8 cellular contexts compared by ENCODE assay signal in the genomic region with DNA sequence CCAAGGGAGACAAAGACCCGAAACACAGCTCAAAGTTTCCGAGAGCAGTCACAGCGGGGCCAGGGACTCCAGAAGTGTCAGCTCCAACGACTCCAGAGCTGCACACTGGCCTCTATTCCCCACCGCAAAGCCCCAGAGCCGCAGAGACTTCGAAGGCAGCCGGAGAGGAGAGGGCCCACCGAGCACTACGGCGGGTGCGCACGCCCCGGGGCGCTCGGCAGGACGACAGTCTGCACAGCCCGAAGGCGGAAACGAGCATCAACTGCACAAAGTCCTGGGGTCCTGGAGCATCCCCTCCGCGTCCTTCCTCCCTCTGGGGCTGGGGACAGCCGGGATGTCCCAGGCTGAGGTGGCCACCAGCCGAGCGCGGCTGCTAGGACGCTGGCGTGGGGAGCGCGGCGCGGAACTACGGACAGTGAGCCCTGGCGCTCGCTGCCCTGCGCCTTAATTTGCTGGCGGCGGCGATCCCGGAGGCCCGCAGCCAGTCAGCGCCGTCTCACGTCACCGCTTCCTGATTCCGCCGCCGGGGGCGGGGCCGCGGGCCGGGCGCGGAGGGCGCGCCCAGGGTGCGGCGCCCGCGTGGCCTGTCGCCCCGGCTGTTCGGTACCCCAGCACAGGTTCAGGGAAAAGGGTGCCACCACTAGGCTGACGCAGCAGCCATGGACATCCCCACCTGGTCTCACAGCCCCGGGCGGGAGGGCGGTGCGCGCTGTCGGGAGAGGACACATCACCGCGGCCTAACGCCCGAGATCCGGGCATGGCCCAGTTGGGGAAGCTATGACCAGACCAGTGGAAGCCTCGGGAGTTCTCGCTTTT. TPM values are rescaled to one million over a fixed set of nuclear protein-coding genes. Genes with fewer than 3 reads are reported as not detected.
DNase-seq lines count a peak whose midpoint lies in the region; ATAC-seq and TF ChIP-seq lines count a peak whose summit lies in the region.

Gene TBX20 (minus strand): TSS at position 421 of the 816 bp plus-strand sequence. CDS start 480 bp downstream, outside the sequence.

- no peak for TF ChIP-seq EP300 in Ishikawa (IDR thresholded peaks at IDR 0.05; ENCODE audit: borderline replicate concordance)

- H3K4me3 ChIP-seq in GM12865 (ENCODE audit: low read depth, low read length) (peak within 1 kb of the TSS; percentile 0; the same call in 1 of the 2 replicates), iPS-15b (ENCODE audit: low read depth, low read length) (peak within 1 kb of the TSS; percentile 69), skin epidermis (peak within 1 kb of the TSS; percentile 19 to 43 (median 29))

- TF ChIP-seq RAD21 in Ishikawa (IDR thresholded peaks at IDR 0.05; ENCODE audit: low read depth) = no peak

- H3K9me3 ChIP-seq in iPS-15b (ENCODE audit: control insufficient read depth, insufficient read depth, low read length) = no peaks in the 10 kb centered on the region

- peak within 1 kb of the TSS; percentile 45 for H3K4me3 Mint-ChIP-seq in activated naive CD8-positive, alpha-beta T cell treated with anti-CD3 and anti-CD28 coated beads for 36 hours

- no peak for TF ChIP-seq CTCF in GM12865 (IDR thresholded peaks at IDR 0.05; ENCODE audit: insufficient read depth, low read depth, low read length, missing control alignments)

- H3K9ac ChIP-seq in iPS-15b (ENCODE audit: low read depth, low read length) = no peak within 1 kb of the TSS

- H3K9me3 Mint-ChIP-seq in activated naive CD8-positive, alpha-beta T cell treated with anti-CD3 and anti-CD28 coated beads for 36 hours = peaks cover 9% of the 10 kb centered on the region

- peaks cover 15% of the 10 kb centered on the region for H3K4me1 Mint-ChIP-seq in activated naive CD8-positive, alpha-beta T cell treated with anti-CD3 and anti-CD28 coated beads for 36 hours

- peaks cover 3% of the 10 kb centered on the region for H3K36me3 Mint-ChIP-seq in activated naive CD8-positive, alpha-beta T cell treated with anti-CD3 and anti-CD28 coated beads for 36 hours

- peaks cover 97% of the 10 kb centered on the region for H3K27me3 Mint-ChIP-seq in activated naive CD8-positive, alpha-beta T cell treated with anti-CD3 and anti-CD28 coated beads for 36 hours

- H3K4me1 ChIP-seq in iPS-15b (ENCODE audit: control insufficient read depth, insufficient read depth, low read length) = peaks cover 22% of the 10 kb centered on the region

- DNase-seq in GM12865 (ENCODE audit: low read depth) (peak; percentile 32), nucleus accumbens (lab: John Stamatoyannopoulos, UW) (no peak), NK-92 (lab: John Stamatoyannopoulos, UW; ENCODE audit: unreplicated experiment) (no peak)
- DNase-seq in activated naive CD8-positive, alpha-beta T cell treated with anti-CD3 and anti-CD28 coated beads for 36 hours = peak; percentile 57

- H3K36me3 ChIP-seq in iPS-15b (ENCODE audit: control insufficient read depth, insufficient read depth, low read length) = no peaks in the 10 kb centered on the region

- no peak for ATAC-seq in HG03045 (IDR thresholded peaks at IDR 0.05; ENCODE audit: unreplicated experiment)

- peaks cover 98% of the 10 kb centered on the region for H3K27me3 ChIP-seq in iPS-15b (ENCODE audit: control insufficient read depth, insufficient read depth, low read length)

- H3K27ac ChIP-seq in skin epidermis = no peak within 1 kb of the TSS

- H3K27ac Mint-ChIP-seq in activated naive CD8-positive, alpha-beta T cell treated with anti-CD3 and anti-CD28 coated beads for 36 hours = no peak within 1 kb of the TSS

TF ChIP-seq in Ishikawa, 13 proteins besides CTCF, POLR2A, EP300 and RAD21:
- TF ChIP-seq, protein P1, sequence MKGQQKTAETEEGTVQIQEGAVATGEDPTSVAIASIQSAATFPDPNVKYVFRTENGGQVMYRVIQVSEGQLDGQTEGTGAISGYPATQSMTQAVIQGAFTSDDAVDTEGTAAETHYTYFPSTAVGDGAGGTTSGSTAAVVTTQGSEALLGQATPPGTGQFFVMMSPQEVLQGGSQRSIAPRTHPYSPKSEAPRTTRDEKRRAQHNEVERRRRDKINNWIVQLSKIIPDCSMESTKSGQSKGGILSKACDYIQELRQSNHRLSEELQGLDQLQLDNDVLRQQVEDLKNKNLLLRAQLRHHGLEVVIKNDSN (IDR thresholded peaks at IDR 0.05) = no peak
- TF ChIP-seq, protein P2, sequence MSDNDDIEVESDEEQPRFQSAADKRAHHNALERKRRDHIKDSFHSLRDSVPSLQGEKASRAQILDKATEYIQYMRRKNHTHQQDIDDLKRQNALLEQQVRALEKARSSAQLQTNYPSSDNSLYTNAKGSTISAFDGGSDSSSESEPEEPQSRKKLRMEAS (IDR thresholded peaks at IDR 0.05) = peak; percentile 88
- TF ChIP-seq CEBPB (IDR thresholded peaks at IDR 0.05) (no peak), NFIC (IDR thresholded peaks at IDR 0.05) (no peak), TAF1 (IDR thresholded peaks at IDR 0.05; ENCODE audit: low read depth) (peak; percentile 51; the same call in 1 of the 2 replicates)
TF ChIP-seq in Ishikawa: peak in this region for 2.

RNA-seq across cellular contexts. Expression of gene TBX20, which starts in this region (rescaled TPM):
- total RNA-seq in activated naive CD8-positive, alpha-beta T cell treated with anti-CD3 and anti-CD28 coated beads for 36 hours = under 1 TPM in 1 of 2 experiments, not detected in 1; 0.12 TPM

Comparison
In these comparisons a context has a peak if more than half of its experiments do, and no peak if none do; other contexts are left out.
1. Peak in DNase-seq in activated naive CD8-positive, alpha-beta T cell treated with anti-CD3 and anti-CD28 coated beads for 36 hours; RNA of the gene not detected or under 1 TPM.
2. H3K4me3 ChIP-seq: peak in every context shown above with its lines; median percentile 69 in iPS-15b; 29 in skin epidermis; 0 in GM12865.